Comparison of ENCODE assay signal across 9 cellular contexts in genomic region chr12:122413516-122414404, GRCh38. TPM values are rescaled to one million over a fixed set of nuclear protein-coding genes. Genes with fewer than 3 reads are reported as not detected.
DNase-seq lines count a peak whose midpoint lies in the region; ATAC-seq, FAIRE-seq and TF ChIP-seq lines count a peak whose summit lies in the region.
"Had no signal": no experiment of that assay in that cellular context is flagged by ENCODE, and none has a peak within 500 bp of the region (broad histone marks: within the 10 kb centered on the region; RNA-seq: fewer than 3 reads in every experiment).

No MANE protein-coding gene starts in this region.

- H3K9me3 ChIP-seq in heart right ventricle, result no peaks in the 10 kb centered on the region
- no peaks in the 10 kb centered on the region for H3K9me3 ChIP-seq in heart left ventricle
- no peaks in the 10 kb centered on the region for H3K9me3 ChIP-seq in RWPE2 (ENCODE audit: severe bottlenecking)
- no peaks in the 10 kb centered on the region for H3K9me3 ChIP-seq in keratinocyte (ENCODE audit: control insufficient read depth, low read depth, low read length)
- H3K9me3 ChIP-seq in uterus, result no peaks in the 10 kb centered on the region

- H3K36me3 ChIP-seq in heart right ventricle (peaks cover 0 to 13% (median 0%) of the 10 kb centered on the region in 9 donors), heart left ventricle (peaks cover 0 to 16% (median 0%) of the 10 kb centered on the region in 9 donors), RWPE2 (ENCODE audit: low read depth) (peaks cover 34% of the 10 kb centered on the region), keratinocyte (ENCODE audit: control insufficient read depth in 2 of 2, extremely low read depth in 1 of 2, insufficient read depth in 2 of 2, low read length in 2 of 2) (no peaks in the 10 kb centered on the region), uterus (no peaks in the 10 kb centered on the region)

- H3K9ac ChIP-seq in keratinocyte (ENCODE audit: control insufficient read depth, extremely low read depth, insufficient read depth, low read length), result peak overlapping the region; percentile 22

- H2AFZ ChIP-seq in keratinocyte (ENCODE audit: control insufficient read depth, low read length), result no peak overlapping the region

- WGBS in heart right ventricle, 2 donors, result 91 to 94% methylated on average over 5 of the region's 5 CpGs
- WGBS in heart left ventricle, 4 donors, result 75 to 93% (median 90%) methylated on average over 5 of the region's 5 CpGs

- intact Hi-C loops in heart right ventricle (cut with DNase I) (no loop called here), heart left ventricle (cut with DNase I) (no loop called here), uterus (cut with DNase I; ENCODE audit: low total_unique reads) (no loop called here)

- H3K27me3 ChIP-seq in heart right ventricle, result no peaks in the 10 kb centered on the region
- H3K27me3 ChIP-seq in heart left ventricle, result no peaks in the 10 kb centered on the region
- H3K27me3 ChIP-seq in RWPE2 (ENCODE audit: insufficient read depth, poor library complexity, severe bottlenecking), result no peaks in the 10 kb centered on the region
- no peaks in the 10 kb centered on the region for H3K27me3 ChIP-seq in keratinocyte (ENCODE audit: control insufficient read depth, extremely low read depth, insufficient read depth, low read length)
- no peaks in the 10 kb centered on the region for H3K27me3 ChIP-seq in uterus

- peaks cover 3% of the 10 kb centered on the region for H3K9me1 ChIP-seq in keratinocyte (ENCODE audit: control insufficient read depth, extremely low read depth, insufficient read depth, low read length)

- no peak overlapping the region for H3K4me3 ChIP-seq in heart right ventricle
- H3K4me3 ChIP-seq in heart left ventricle, result no peak overlapping the region
- no peak overlapping the region for H3K4me3 ChIP-seq in RWPE2 (ENCODE audit: severe bottlenecking)
- H3K4me3 ChIP-seq in keratinocyte (ENCODE audit: control insufficient read depth in 2 of 3, extremely low read depth in 1 of 3, insufficient read depth in 2 of 3, low read depth in 1 of 3, low read length in 3 of 3), result no peak overlapping the region
- H3K4me3 ChIP-seq in uterus, result no peak overlapping the region

- H3K4me1 ChIP-seq in heart right ventricle (peaks cover 0 to 41% (median 25%) of the 10 kb centered on the region in 9 donors), heart left ventricle (peaks cover 0 to 38% (median 18%) of the 10 kb centered on the region in 12 donors), RWPE2 (ENCODE audit: insufficient read depth, poor library complexity, severe bottlenecking) (peaks cover 8% of the 10 kb centered on the region), keratinocyte (ENCODE audit: control insufficient read depth, extremely low read depth, insufficient read depth, low read length) (peaks cover 3% of the 10 kb centered on the region), uterus (no peaks in the 10 kb centered on the region)

- no peak for TF ChIP-seq CTCF in heart right ventricle (IDR thresholded peaks at IDR 0.05)
- TF ChIP-seq CTCF in heart left ventricle (IDR thresholded peaks at IDR 0.05), result no peak
- no peak for TF ChIP-seq CTCF in RWPE2 (IDR thresholded peaks at IDR 0.05; ENCODE audit: poor library complexity, severe bottlenecking)
- no peak for TF ChIP-seq CTCF in keratinocyte (optimal IDR thresholded peaks at IDR 0.05 in 1 of 3, IDR thresholded peaks at IDR 0.05 in 1 of 3, conservative IDR thresholded peaks at IDR 0.05 in 1 of 3; ENCODE audit: extremely low read depth in 1 of 3, insufficient read depth in 2 of 3, low read length in 3 of 3)
- no peak for TF ChIP-seq CTCF in uterus (IDR thresholded peaks at IDR 0.05)

- no peak for FAIRE-seq in keratinocyte (lab: Jason Lieb, UNC)

- TF ChIP-seq POLR2A in heart left ventricle (IDR thresholded peaks at IDR 0.05), result no peak
- TF ChIP-seq POLR2A in uterus (IDR thresholded peaks at IDR 0.05), result no peak

- H4K20me1 ChIP-seq in keratinocyte (ENCODE audit: control insufficient read depth, extremely low read depth, insufficient read depth, low read length), result no peaks in the 10 kb centered on the region

- ATAC-seq in heart right ventricle, result peak in 1 of 8 donors; percentile 48
- ATAC-seq in heart left ventricle, result no peak
- ATAC-seq in RWPE2 (ENCODE audit: low read depth), result peak; percentile 44; the same call in 1 of the 3 replicates
- ATAC-seq in GM21423 (IDR thresholded peaks at IDR 0.05; ENCODE audit: unreplicated experiment), result no peak
- no peak for ATAC-seq in GM18907 (IDR thresholded peaks at IDR 0.05; ENCODE audit: unreplicated experiment)

- H3K4me2 ChIP-seq in keratinocyte (ENCODE audit: control insufficient read depth, extremely low read depth, insufficient read depth, low read depth, low read length), result peak overlapping the region; percentile 29

- DNase-seq in heart right ventricle (no peak), heart left ventricle (no peak), RWPE2 (ENCODE audit: low spot score) (no peak), keratinocyte (ENCODE audit: low read depth, low spot score) (no peak), uterus (no peak), DMS53 treated with DMSO at 0.1 percent for 48 hours (lab: John Stamatoyannopoulos, UW; ENCODE audit: unreplicated experiment) (no peak)
- DNase-seq: NCI-H1105 had no signal

- H3K79me2 ChIP-seq in keratinocyte (ENCODE audit: control insufficient read depth, insufficient read depth, low read length), result peaks cover 84% of the 10 kb centered on the region

- dilution Hi-C loops in keratinocyte (cut with MboI; ENCODE audit: extremely low pct_ligation_motif_present, low sequenced_read_pairs), result no loop called here

- H3K27ac ChIP-seq in heart right ventricle (peak overlapping the region in 7 of 10 donors; percentile 9 to 61 (median 27)), heart left ventricle (peak overlapping the region in 5 of 12 donors; percentile 4 to 76 (median 46)), RWPE2 (ENCODE audit: poor library complexity, severe bottlenecking) (peak overlapping the region; percentile 20), keratinocyte (ENCODE audit: control insufficient read depth, insufficient read depth, low read length) (no peak overlapping the region), uterus (peak overlapping the region; percentile 69 to 90)

RNA-seq across cellular contexts. Expression of gene CLIP1, which starts 8.7 kb away (rescaled TPM):
- total RNA-seq in heart right ventricle (100 to 1,000 TPM in 5 of 10 donors, 10 to 100 TPM in 5; 87.4 to 135 (median 100) TPM), heart left ventricle (100 to 1,000 TPM in 6 of 9 donors, 10 to 100 TPM in 3; 71.1 to 173 (median 107) TPM), uterus (100 to 1,000 TPM in 2 of 4 donors, 10 to 100 TPM in 2; 48.2 to 134 (median 96.8) TPM)
- polyA plus RNA-seq in heart right ventricle (10 to 100 TPM; 36.3 to 39.1 TPM), heart left ventricle (10 to 100 TPM; 31.9 to 76.8 TPM), keratinocyte (54.0 to 94.1 TPM (median 54.3 TPM) in 3 replicates)
- 426 TPM for polyA plus RNA-seq in keratinocyte (2011; ENCODE audit: low read depth)
- 34.0 and 51.1 TPM in 2 replicates for polyA plus RNA-seq in keratinocyte (2011; cell fraction: cytosol; rRNA removed)
- 135 and 148 TPM in 2 replicates for polyA plus RNA-seq in keratinocyte (2011; cell fraction: nucleus; rRNA removed)
- 31.3 and 87.3 TPM in 2 replicates for polyA plus RNA-seq in keratinocyte (2012; ENCODE audit: low replicate concordance)
- 91.3 to 153 TPM (median 105 TPM) in 3 replicates for polyA minus RNA-seq in keratinocyte
- polyA minus RNA-seq in keratinocyte (2011; cell fraction: cytosol; rRNA and poly(A)+ RNA removed), result 44.1 TPM
- 74.9 and 141 TPM in 2 replicates for polyA minus RNA-seq in keratinocyte (2011; cell fraction: nucleus; rRNA and poly(A)+ RNA removed)
